16 cellular contexts compared by ENCODE assay signal in genomic region chr4:99915449-99915848, GRCh38.
"Had no signal": no experiment of that assay in that cellular context is flagged by ENCODE, and none has a peak within 500 bp of the region (broad histone marks: within the 10 kb centered on the region; RNA-seq: fewer than 3 reads in every experiment).

No MANE protein-coding gene starts in this region.

- H3K4me3 Mint-ChIP-seq: effector memory CD8-positive, alpha-beta T cell; immature natural killer cell; neural crest cell; stimulated activated naive CD8-positive, alpha-beta T cell treated with anti-CD3 and anti-CD28 coated beads, Interleukin-15, amount 100 ng/mL, for 72 hours; type B pancreatic cell had no signal

- H3K27me3 ChIP-seq: adrenal gland, ovary, right lobe of liver had no signal

- H3K9me3 ChIP-seq: right lobe of liver had no signal

- H3K36me3 ChIP-seq: adrenal gland, ovary, right lobe of liver had no signal

- H3K9me3 Mint-ChIP-seq: stimulated activated naive CD8-positive, alpha-beta T cell treated with anti-CD3 and anti-CD28 coated beads, Interleukin-15, amount 100 ng/mL, for 72 hours had no signal

- ATAC-seq: activated CD4-positive, CD25-positive, alpha-beta regulatory T cell treated with anti-CD3 and anti-CD28 coated beads, Interleukin-2, amount 50 U/mL, for 24 hours; effector memory CD8-positive, alpha-beta T cell; right lobe of liver; stimulated activated naive CD8-positive, alpha-beta T cell treated with anti-CD3 and anti-CD28 coated beads, Interleukin-15, amount 100 ng/mL, for 72 hours had no signal

- H3K27ac Mint-ChIP-seq: stimulated activated naive CD8-positive, alpha-beta T cell treated with anti-CD3 and anti-CD28 coated beads, Interleukin-15, amount 100 ng/mL, for 72 hours; type B pancreatic cell had no signal

- H3K4me1 Mint-ChIP-seq: neural crest cell had no signal

- H3K27ac ChIP-seq: adrenal gland, epithelial cell of prostate, ovary, right lobe of liver had no signal

- H3K27me3 Mint-ChIP-seq: effector memory CD8-positive, alpha-beta T cell; stimulated activated naive CD8-positive, alpha-beta T cell treated with anti-CD3 and anti-CD28 coated beads, Interleukin-15, amount 100 ng/mL, for 72 hours; type B pancreatic cell had no signal

- H3K4me3 ChIP-seq: adrenal gland, ovary, right lobe of liver had no signal

- H3K4me1 ChIP-seq: adrenal gland, right lobe of liver had no signal

- DNase-seq: activated CD4-positive, alpha-beta T cell treated with anti-CD3 and anti-CD28 coated beads, Interleukin-2, amount 50 U/mL, for 1 hour; activated T-cell treated with anti-CD3 and anti-CD28 coated beads, Interleukin-2, amount 50 U/mL, for 48 hours; adrenal gland; dermis blood vessel endothelial cell; effector memory CD8-positive, alpha-beta T cell; foreskin melanocyte; head of caudate nucleus; immature natural killer cell; mesendoderm; ovary; right lobe of liver; stimulated activated naive CD8-positive, alpha-beta T cell treated with anti-CD3 and anti-CD28 coated beads, Interleukin-15, amount 100 ng/mL, for 72 hours had no signal
